25 cellular contexts compared by ENCODE assay signal in the genomic region with DNA sequence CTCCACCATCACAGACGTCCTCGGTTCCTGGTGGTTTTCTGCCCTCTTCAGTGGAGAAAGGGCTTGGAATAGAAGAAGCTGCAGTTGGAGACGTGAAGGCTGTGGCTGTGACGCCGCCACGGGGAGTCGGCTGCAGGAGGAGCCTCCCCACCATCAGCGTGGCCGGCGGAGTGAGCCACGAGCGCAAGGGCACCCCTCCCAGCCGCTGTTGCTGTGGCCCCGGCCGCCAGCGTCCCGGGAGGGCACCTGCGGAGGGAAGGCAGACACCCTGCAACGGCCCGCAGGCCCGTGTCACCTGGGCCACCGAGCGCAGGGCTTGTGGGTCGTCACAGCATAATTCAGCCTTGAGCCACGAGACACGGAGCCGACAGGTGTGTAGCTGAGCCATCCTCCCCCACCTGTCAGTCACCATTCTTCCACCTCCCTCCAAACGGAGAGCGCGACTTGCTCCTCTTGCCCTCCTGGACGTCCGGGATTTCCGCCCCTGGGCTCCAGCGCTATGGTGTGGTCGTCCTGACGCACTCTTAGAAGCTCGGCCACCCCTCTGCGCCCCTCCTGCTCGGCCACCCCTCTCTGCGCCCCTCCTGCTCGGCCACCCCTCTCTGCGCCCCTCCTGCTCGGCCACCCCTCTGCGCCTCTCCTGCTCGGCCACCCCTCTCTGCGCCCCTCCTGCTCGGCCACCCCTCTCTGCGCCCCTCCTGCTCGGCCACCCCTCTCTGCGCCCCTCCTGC.
DNase-seq lines count a peak whose midpoint lies in the region; ATAC-seq, FAIRE-seq and TF ChIP-seq lines count a peak whose summit lies in the region.
"Had no signal": no experiment of that assay in that cellular context is flagged by ENCODE, and none has a peak within 500 bp of the region (broad histone marks: within the 10 kb centered on the region; RNA-seq: fewer than 3 reads in every experiment).

No MANE protein-coding gene starts in this region.

- H3K23ac ChIP-seq in mesenchymal stem cell (ENCODE audit: low read length in 2 of 2) (no peak overlapping the region), H9 (ENCODE audit: insufficient read length, low read depth, low read length) (no peak overlapping the region)

- H3K18ac ChIP-seq in mesenchymal stem cell (ENCODE audit: low read depth in 1 of 2, low read length in 2 of 2): no peak overlapping the region
- H3K18ac ChIP-seq in H9 (ENCODE audit: insufficient read length, low read depth, low read length): no peak overlapping the region

- H3K9ac ChIP-seq in mesenchymal stem cell (ENCODE audit: low read length) (no peak overlapping the region), H9 (ENCODE audit: extremely low read depth, insufficient read length, low read length) (no peak overlapping the region)
- H3K9ac ChIP-seq: BLaER1 treated with 17β-estradiol and CSF1 and Interleukin-3, amounts not matched to agents 10 nM and 100 nM; GM23248 had no signal

- no peak overlapping the region for H3K27ac ChIP-seq in ectodermal cell (ENCODE audit: insufficient read depth, low read depth, low read length, poor library complexity, severe bottlenecking)
- no peak overlapping the region for H3K27ac ChIP-seq in mesenchymal stem cell (ENCODE audit: low read length, poor library complexity, severe bottlenecking)
- no peak overlapping the region for H3K27ac ChIP-seq in H9 (ENCODE audit: insufficient read length, low read depth, low read length)
- H3K27ac ChIP-seq: A549; BLaER1 treated with 17β-estradiol and CSF1 and Interleukin-3, amounts not matched to agents 10 nM and 100 nM; GM23248 had no signal

- peaks cover 0 to 23% (median 0%) of the 10 kb centered on the region in 3 experiments; a peak in 2 of 7 replicates for H3K36me3 Mint-ChIP-seq in H9 (ENCODE audit: insufficient read depth in 1 of 3, low read depth in 3 of 3)
- H3K36me3 Mint-ChIP-seq: CD14-positive monocyte had no signal

- H4K5ac ChIP-seq in H9 (ENCODE audit: insufficient read length, low read depth, low read length): no peak overlapping the region

- no peak overlapping the region for H4K91ac ChIP-seq in mesenchymal stem cell (ENCODE audit: low read length)
- H4K91ac ChIP-seq in H9 (ENCODE audit: insufficient read length, low read depth, low read length): no peak overlapping the region

- ATAC-seq in omental fat pad (ENCODE audit: low FRiP score): no peak
- ATAC-seq: A549, GM12878 had no signal

- H3K9me3 Mint-ChIP-seq in H9: peaks cover 9 to 10% of the 10 kb centered on the region in 2 experiments; a peak in 2 of 5 replicates
- H3K9me3 Mint-ChIP-seq: CD4-positive, alpha-beta T cell; CD8-positive, alpha-beta memory T cell had no signal

- peaks cover 12 to 13% of the 10 kb centered on the region in 2 experiments for H3K4me1 Mint-ChIP-seq in H9
- H3K4me1 Mint-ChIP-seq: CD14-positive monocyte; CD8-positive, alpha-beta memory T cell had no signal

- no peak overlapping the region for H4K8ac ChIP-seq in mesenchymal stem cell (ENCODE audit: low read length)
- no peak overlapping the region for H4K8ac ChIP-seq in H9 (replicated peaks; ENCODE audit: insufficient read length, low read depth, low read length)

- no peak overlapping the region for H2BK12ac ChIP-seq in mesenchymal stem cell (ENCODE audit: low read length in 2 of 2)
- H2BK12ac ChIP-seq in H9 (ENCODE audit: insufficient read length, low read depth, low read length): no peak overlapping the region

- H3K23me2 ChIP-seq in H9 (ENCODE audit: insufficient read length, low read depth, low read length, poor library complexity, severe bottlenecking): no peaks in the 10 kb centered on the region

- no peak for TF ChIP-seq POLR2A in H54 (IDR thresholded peaks at IDR 0.05; ENCODE audit: low read depth, low read length)

- H2BK20ac ChIP-seq in H9 (ENCODE audit: low read depth, low read length, poor library complexity, severe bottlenecking): no peak overlapping the region

- H3K79me1 ChIP-seq in mesenchymal stem cell (replicated peaks; ENCODE audit: low read length, poor library complexity, severe bottlenecking) (no peaks in the 10 kb centered on the region), H9 (ENCODE audit: insufficient read depth, low read depth, low read length, poor library complexity, severe bottlenecking) (no peaks in the 10 kb centered on the region)

- H2BK15ac ChIP-seq in mesenchymal stem cell (ENCODE audit: low read depth, poor library complexity, severe bottlenecking): no peak overlapping the region
- no peak overlapping the region for H2BK15ac ChIP-seq in H9 (ENCODE audit: low read depth, low read length)

- no peak overlapping the region for H3K4me3 Mint-ChIP-seq in H9
- H3K4me3 Mint-ChIP-seq: CD4-positive, alpha-beta T cell; CD8-positive, alpha-beta memory T cell had no signal

- no peaks in the 10 kb centered on the region for H3K79me2 ChIP-seq in H9 (ENCODE audit: insufficient read depth, low read length)

- no peak overlapping the region for H3K27ac Mint-ChIP-seq in H9
- H3K27ac Mint-ChIP-seq: CD4-positive, alpha-beta T cell had no signal

- DNase-seq in H7 (peak; percentile 55), mesenchymal stem cell (no peak), H54 (ENCODE audit: insufficient read length, low spot score) (no peak), omental fat pad (ENCODE audit: low spot score) (no peak), H9 (no peak)
- DNase-seq: 8988T; ACHN; AML-193; BE2C; CD4-positive, alpha-beta T cell; CD8-positive, alpha-beta memory T cell; DMS 273 treated with DMSO at 0.1 percent for 48 hours; DMS79; EL; GDM1; GM23248; HCEC 1CT had no signal

- no peak overlapping the region for H3K4me3 ChIP-seq in H7 (ENCODE audit: insufficient read depth, low read depth, low read length)
- peak overlapping the region; percentile 8 for H3K4me3 ChIP-seq in ectodermal cell (ENCODE audit: insufficient read depth, low read depth, low read length)
- no peak overlapping the region for H3K4me3 ChIP-seq in mesenchymal stem cell (ENCODE audit: insufficient read depth in 1 of 2, low read depth in 1 of 2, low read length in 2 of 2)
- H3K4me3 ChIP-seq: A549; BLaER1 treated with 17β-estradiol and CSF1 and Interleukin-3, amounts not matched to agents 10 nM and 100 nM; GM12878; GM23248 had no signal

- H2AK5ac ChIP-seq in mesenchymal stem cell (ENCODE audit: low read length, severe bottlenecking) (no peak overlapping the region), H9 (ENCODE audit: insufficient read length, low read length) (no peak overlapping the region)

- no peak overlapping the region for H3K4ac ChIP-seq in mesenchymal stem cell (ENCODE audit: low read depth in 1 of 2, low read length in 2 of 2)
- no peak overlapping the region for H3K4ac ChIP-seq in H9 (ENCODE audit: low read depth, low read length)

- H3K36me3 ChIP-seq in H7 (replicated peaks; ENCODE audit: control insufficient read depth, insufficient read depth, low read length) (no peaks in the 10 kb centered on the region), ectodermal cell (ENCODE audit: control insufficient read depth, insufficient read depth, low read length) (no peaks in the 10 kb centered on the region), mesenchymal stem cell (ENCODE audit: control insufficient read depth in 1 of 2, insufficient read depth in 2 of 2, low read depth in 1 of 2, low read length in 2 of 2) (no peaks in the 10 kb centered on the region)
- H3K36me3 ChIP-seq: BE2C; BLaER1 treated with 17β-estradiol and CSF1 and Interleukin-3, amounts not matched to agents 10 nM and 100 nM had no signal

- no peak overlapping the region for H3K56ac ChIP-seq in H9 (ENCODE audit: insufficient read length, low read depth, low read length)

- H2BK120ac ChIP-seq in mesenchymal stem cell (ENCODE audit: low read depth, low read length) (peak overlapping the region; percentile 1), H9 (ENCODE audit: low read depth, low read length, poor library complexity, severe bottlenecking) (no peak overlapping the region)

- no peaks in the 10 kb centered on the region; the same call in 1 of the 2 replicates for H3K27me3 Mint-ChIP-seq in H9 (ENCODE audit: low read depth)
- H3K27me3 Mint-ChIP-seq: CD4-positive, alpha-beta T cell had no signal

- H3K27me3 ChIP-seq in H7 (ENCODE audit: control insufficient read depth, insufficient read depth, low read length) (no peaks in the 10 kb centered on the region), ectodermal cell (ENCODE audit: control insufficient read depth, insufficient read depth, low read length, poor library complexity, severe bottlenecking) (no peaks in the 10 kb centered on the region), mesenchymal stem cell (ENCODE audit: control insufficient read depth in 1 of 2, insufficient read depth in 1 of 2, low read length in 2 of 2) (no peaks in the 10 kb centered on the region), H9 (ENCODE audit: insufficient read depth, low read length) (no peaks in the 10 kb centered on the region)
- H3K27me3 ChIP-seq: BE2C; BLaER1 treated with 17β-estradiol and CSF1 and Interleukin-3, amounts not matched to agents 10 nM and 100 nM had no signal

- H3K4me2 ChIP-seq in mesenchymal stem cell (ENCODE audit: low read length, poor library complexity, severe bottlenecking) (no peak overlapping the region), H9 (ENCODE audit: insufficient read depth, insufficient read length, low read length) (no peak overlapping the region)
- H3K4me2 ChIP-seq: A549; BLaER1 treated with 17β-estradiol and CSF1 and Interleukin-3, amounts not matched to agents 10 nM and 100 nM had no signal

- TF ChIP-seq CTCF in omental fat pad (IDR thresholded peaks at IDR 0.05): no peak
- TF ChIP-seq CTCF in H9 (conservative IDR thresholded peaks at IDR 0.05): no peak

- H2BK5ac ChIP-seq in mesenchymal stem cell (ENCODE audit: low read depth, low read length, poor library complexity, severe bottlenecking) (no peak overlapping the region), H9 (ENCODE audit: insufficient read length, low read length) (no peak overlapping the region)

- H4K20me1 ChIP-seq in H9 (ENCODE audit: control insufficient read depth, insufficient read depth, insufficient read length): no peaks in the 10 kb centered on the region
- H4K20me1 ChIP-seq: BLaER1 treated with 17β-estradiol and CSF1 and Interleukin-3, amounts not matched to agents 10 nM and 100 nM had no signal

- H2AFZ ChIP-seq in mesenchymal stem cell (ENCODE audit: low read depth, low read length) (no peak overlapping the region), H9 (ENCODE audit: low read length) (no peak overlapping the region)
- H2AFZ ChIP-seq: GM23248 had no signal

- no peak overlapping the region for H3T11ph ChIP-seq in H9 (ENCODE audit: low read length)

- no peak overlapping the region for H3K14ac ChIP-seq in mesenchymal stem cell (ENCODE audit: low read length in 2 of 2)
- H3K14ac ChIP-seq in H9 (ENCODE audit: insufficient read depth, low read length): no peak overlapping the region

- peaks cover 11% of the 10 kb centered on the region for H3K9me3 ChIP-seq in ectodermal cell (ENCODE audit: control insufficient read depth, low read length)
- H3K9me3 ChIP-seq in mesenchymal stem cell (ENCODE audit: control insufficient read depth, low read length): peaks cover 7% of the 10 kb centered on the region
- H3K9me3 ChIP-seq in H9 (ENCODE audit: control insufficient read depth, low read depth, low read length): no peaks in the 10 kb centered on the region
- H3K9me3 ChIP-seq: A549 had no signal

- FAIRE-seq in H54 (lab: Jason Lieb, UNC): no peak
- FAIRE-seq: A549, D721Med, GM12878, GM19239, H1 had no signal

- 87 to 91% methylated on average over 44 to 48 of the region's 50 CpGs for WGBS in ectodermal cell, 2 experiments
- WGBS in mesenchymal stem cell: 88% methylated on average over 44 of the region's 50 CpGs
- no CpG with 5 or more reads among the region's 50 CpGs for WGBS in H9 (ENCODE audit: extremely low coverage, insufficient read length, low lambda C conversion rate)

- no peaks in the 10 kb centered on the region for H3K4me1 ChIP-seq in ectodermal cell (ENCODE audit: control insufficient read depth, insufficient read depth, low read length)
- H3K4me1 ChIP-seq in mesenchymal stem cell (ENCODE audit: control insufficient read depth, insufficient read depth, low read depth, low read length): no peaks in the 10 kb centered on the region
- no peaks in the 10 kb centered on the region for H3K4me1 ChIP-seq in H9 (ENCODE audit: insufficient read depth, low read length)
- H3K4me1 ChIP-seq: A549; BE2C; BLaER1 treated with 17β-estradiol and CSF1 and Interleukin-3, amounts not matched to agents 10 nM and 100 nM had no signal
